ENCODE assay signal across 8 cellular contexts in the genomic region with DNA sequence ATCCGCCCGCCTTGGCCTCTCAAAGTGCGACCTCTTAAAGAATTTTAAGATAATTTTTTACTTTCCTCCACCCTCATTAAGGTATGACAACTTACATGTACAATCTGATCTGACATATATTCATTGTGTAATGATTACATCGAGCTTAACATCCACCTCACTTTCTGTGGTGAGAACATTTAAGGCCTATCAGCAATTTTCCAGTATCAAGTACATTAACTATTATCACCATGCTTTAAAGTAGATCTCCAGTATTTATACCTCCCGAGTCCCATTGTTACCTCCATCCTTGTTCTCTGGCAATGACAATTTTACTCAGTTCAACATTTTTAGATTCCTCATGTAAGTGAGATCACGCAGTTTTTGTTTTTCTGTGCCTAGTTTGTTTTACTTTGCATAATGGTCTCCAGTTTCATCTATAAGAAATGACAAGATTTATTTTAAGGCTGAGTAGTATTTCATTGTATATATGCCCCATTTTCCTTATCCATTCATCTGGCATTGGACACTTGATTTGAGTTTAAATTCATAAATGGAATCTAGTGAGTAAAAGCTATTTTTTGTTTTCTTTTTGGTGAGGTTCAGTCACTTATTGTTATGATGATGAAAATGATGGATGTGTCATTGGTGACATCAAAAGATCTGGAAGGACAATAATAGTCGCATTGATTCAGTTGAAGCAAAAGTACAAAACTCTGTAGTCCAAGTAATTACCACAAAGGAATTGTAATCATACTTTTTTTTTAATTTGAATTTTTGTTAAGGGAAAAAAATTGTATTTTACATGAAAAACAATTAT.
DNase-seq lines count a peak whose midpoint lies in the region; ATAC-seq and TF ChIP-seq lines count a peak whose summit lies in the region.

No MANE protein-coding gene starts in this region.

- no peaks in the 10 kb centered on the region for H3K27me3 Mint-ChIP-seq in activated T-cell treated with anti-CD3 and anti-CD28 coated beads, Interleukin-2, amount 50 U/mL, for 72 hours (ENCODE audit: low read depth)
- H3K27me3 Mint-ChIP-seq in nephron progenitor cell (ENCODE audit: low read depth, poor library complexity), result no peaks in the 10 kb centered on the region

- peak overlapping the region; percentile 86 to 93 for H3K4me3 Mint-ChIP-seq in activated T-cell treated with anti-CD3 and anti-CD28 coated beads, Interleukin-2, amount 50 U/mL, for 72 hours
- peak overlapping the region; percentile 92 for H3K4me3 Mint-ChIP-seq in nephron progenitor cell

- no peaks in the 10 kb centered on the region for H3K36me3 Mint-ChIP-seq in activated T-cell treated with anti-CD3 and anti-CD28 coated beads, Interleukin-2, amount 50 U/mL, for 72 hours (ENCODE audit: insufficient read depth in 2 of 2)
- H3K36me3 Mint-ChIP-seq in nephron progenitor cell (ENCODE audit: low read depth), result peaks cover 25% of the 10 kb centered on the region

- H3K4me1 Mint-ChIP-seq in activated T-cell treated with anti-CD3 and anti-CD28 coated beads, Interleukin-2, amount 50 U/mL, for 72 hours (ENCODE audit: low read depth), result peaks cover 33% of the 10 kb centered on the region
- H3K4me1 Mint-ChIP-seq in nephron progenitor cell, result peaks cover 53% of the 10 kb centered on the region

- no peak for DNase-seq in activated T-cell treated with anti-CD3 and anti-CD28 coated beads, Interleukin-2, amount 50 U/mL, for 72 hours
- DNase-seq in activated T-cell treated with anti-CD3 and anti-CD28 coated beads, Interleukin-2, amount 50 U/mL, for 48 hours, result no peak
- DNase-seq in NCI-H82 (lab: John Stamatoyannopoulos, UW), result peak; percentile 86
- DNase-seq in choroid plexus epithelial cell (ENCODE audit: low read depth), result no peak
- no peak for DNase-seq in nephron progenitor cell
- DNase-seq in stimulated activated CD4-positive, alpha-beta T cell treated with anti-CD3 and anti-CD28 coated beads, Interleukin-4, amount 100 ng/mL, for 4 hours, result no peak
- DNase-seq in activated CD8-positive, alpha-beta memory T cell treated with anti-CD3 and anti-CD28 coated beads for 24 hours, result no peak
- DNase-seq in cortex of kidney (lab: John Stamatoyannopoulos, UW), result no peak

- peak overlapping the region; percentile 75 for H3K4me3 ChIP-seq in choroid plexus epithelial cell (ENCODE audit: low read depth, low read length)

- no peaks in the 10 kb centered on the region for H3K9me3 Mint-ChIP-seq in activated T-cell treated with anti-CD3 and anti-CD28 coated beads, Interleukin-2, amount 50 U/mL, for 72 hours
- peaks cover 23% of the 10 kb centered on the region for H3K9me3 Mint-ChIP-seq in nephron progenitor cell

- peak overlapping the region; percentile 97 for H3K27ac Mint-ChIP-seq in activated T-cell treated with anti-CD3 and anti-CD28 coated beads, Interleukin-2, amount 50 U/mL, for 72 hours
- peak overlapping the region; percentile 99 for H3K27ac Mint-ChIP-seq in nephron progenitor cell

- TF ChIP-seq CTCF in choroid plexus epithelial cell (conservative IDR thresholded peaks at IDR 0.05; ENCODE audit: low read depth, low read length), result no peak
- TF ChIP-seq CTCF in nephron progenitor cell (IDR thresholded peaks at IDR 0.05), result no peak

- ATAC-seq in activated T-cell treated with anti-CD3 and anti-CD28 coated beads, Interleukin-2, amount 50 U/mL, for 72 hours (replicated peaks in 1 of 2), result peak; percentile 1 to 7
